ENCODE assay signal across 1 cellular context in genomic region chr2:38685116-38685735, GRCh38.
TF ChIP-seq lines count a peak whose summit lies in the region.

No MANE protein-coding gene starts in this region.

TF ChIP-seq in HepG2, 621 proteins besides CTCF, POLR2A, EP300 and RAD21 (continued from another document and continues in another):
- TF ChIP-seq IRX3 (CRISPR knock-in tag; IDR thresholded peaks at IDR 0.05; ENCODE audit: borderline replicate concordance, low read depth) (no peak), SMARCE1 (IDR thresholded peaks at IDR 0.05; ENCODE audit: borderline replicate concordance) (no peak), CBX5 (CRISPR knock-in tag; IDR thresholded peaks at IDR 0.05; ENCODE audit: borderline replicate concordance) (0 out of 2 replicates have a peak, but pooled peaks have one; percentile 24), ZNF781 (CRISPR knock-in tag; IDR thresholded peaks at IDR 0.05; ENCODE audit: borderline replicate concordance, not compliant biosample characterization) (peak; percentile 78), KDM5A (IDR thresholded peaks at IDR 0.05; ENCODE audit: borderline replicate concordance, low read length) (no peak), ZNF558 (CRISPR knock-in tag; IDR thresholded peaks at IDR 0.05; ENCODE audit: borderline replicate concordance) (no peak), ZUFSP (CRISPR knock-in tag; IDR thresholded peaks at IDR 0.05; ENCODE audit: borderline replicate concordance) (no peak), ZNF883 (CRISPR knock-in tag; IDR thresholded peaks at IDR 0.05; ENCODE audit: not compliant biosample characterization) (no peak), CREM (IDR thresholded peaks at IDR 0.05) (peak; percentile 69; the same call in 1 of the 2 replicates), CREM (CRISPR knock-in tag; IDR thresholded peaks at IDR 0.05) (no peak), SNAPC2 (CRISPR knock-in tag; IDR thresholded peaks at IDR 0.05) (no peak), ZNF546 (CRISPR knock-in tag; conservative IDR thresholded peaks at IDR 0.05) (no peak), RBAK (CRISPR knock-in tag; IDR thresholded peaks at IDR 0.05) (no peak), ZNF34 (CRISPR knock-in tag; IDR thresholded peaks at IDR 0.05; ENCODE audit: borderline replicate concordance) (0 out of 2 replicates have a peak, but pooled peaks have one; percentile 65), MBD4 (IDR thresholded peaks at IDR 0.05; ENCODE audit: borderline replicate concordance, low read length) (no peak), ZFP90 (CRISPR knock-in tag; IDR thresholded peaks at IDR 0.05; ENCODE audit: borderline replicate concordance) (no peak), DR1 (CRISPR knock-in tag; IDR thresholded peaks at IDR 0.05) (no peak), HNF1B (CRISPR knock-in tag; IDR thresholded peaks at IDR 0.05) (peak; percentile 59), ZNF720 (CRISPR knock-in tag; IDR thresholded peaks at IDR 0.05) (no peak), TBL1XR1 (IDR thresholded peaks at IDR 0.05; ENCODE audit: borderline replicate concordance, low read length, partially characterized antibody) (no peak), AFF4 (CRISPR knock-in tag; IDR thresholded peaks at IDR 0.05) (no peak; the same call in 1 of the 2 replicates), HCFC1 (IDR thresholded peaks at IDR 0.05; ENCODE audit: low read depth, low read length) (no peak), ZNF281 (CRISPR knock-in tag; IDR thresholded peaks at IDR 0.05; ENCODE audit: borderline replicate concordance) (peak; percentile 54; the same call in 1 of the 2 replicates), ZSCAN12 (CRISPR knock-in tag; IDR thresholded peaks at IDR 0.05) (no peak), ZNF33A (CRISPR knock-in tag; IDR thresholded peaks at IDR 0.05; ENCODE audit: borderline replicate concordance) (no peak), ZNF530 (CRISPR knock-in tag; IDR thresholded peaks at IDR 0.05; ENCODE audit: low read depth) (no peak), SRY (CRISPR knock-in tag; IDR thresholded peaks at IDR 0.05) (no peak), MAX (IDR thresholded peaks at IDR 0.05) (no peak), PITX1 (CRISPR knock-in tag; IDR thresholded peaks at IDR 0.05) (no peak), MAFF (IDR thresholded peaks at IDR 0.05; ENCODE audit: low read depth, low read length) (peak; percentile 55), DNMT1 (CRISPR knock-in tag; IDR thresholded peaks at IDR 0.05) (no peak), NFKB2 (CRISPR knock-in tag; IDR thresholded peaks at IDR 0.05; ENCODE audit: borderline replicate concordance) (no peak), SUZ12 (IDR thresholded peaks at IDR 0.05; ENCODE audit: low read depth, low read length) (no peak), TOE1 (CRISPR knock-in tag; IDR thresholded peaks at IDR 0.05) (no peak), NR3C1 (CRISPR knock-in tag; IDR thresholded peaks at IDR 0.05) (no peak), IKZF1 (IDR thresholded peaks at IDR 0.05) (no peak), ZNF547 (CRISPR knock-in tag; IDR thresholded peaks at IDR 0.05) (no peak), STAG1 (CRISPR knock-in tag; IDR thresholded peaks at IDR 0.05) (no peak), NFIC (IDR thresholded peaks at IDR 0.05; ENCODE audit: low read length) (peak; percentile 84; the same call in 1 of the 2 replicates), ZBED4 (CRISPR knock-in tag; IDR thresholded peaks at IDR 0.05; ENCODE audit: borderline replicate concordance) (no peak), SMC3 (IDR thresholded peaks at IDR 0.05; ENCODE audit: low read length) (peak; percentile 52), TFE3 (CRISPR knock-in tag; IDR thresholded peaks at IDR 0.05) (no peak)
